Comparison of ENCODE assay signal across 2 cellular contexts in the genomic region with DNA sequence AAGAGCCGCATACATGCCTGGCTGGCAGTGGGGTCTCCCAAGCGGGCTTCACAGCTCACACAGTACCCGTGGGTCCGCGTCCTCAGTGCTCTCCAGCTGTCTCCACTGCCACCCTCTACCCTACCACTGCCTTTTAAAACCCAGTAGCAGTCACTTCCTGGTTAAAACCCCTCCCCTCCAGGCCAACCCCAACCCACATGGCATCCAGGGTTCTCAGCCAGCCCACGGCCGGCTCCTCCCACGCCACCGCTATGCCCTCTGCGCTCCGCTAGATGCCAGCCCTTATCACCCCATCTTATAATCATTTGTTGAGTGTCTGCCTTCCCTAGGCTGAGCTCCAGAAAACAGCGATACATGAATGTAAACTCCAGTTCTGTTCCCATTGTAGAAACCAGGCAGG. TPM values are rescaled to one million over a fixed set of nuclear protein-coding genes. Genes with fewer than 3 reads are reported as not detected.
"Had no signal": no experiment of that assay in that cellular context is flagged by ENCODE, and none has a peak within 500 bp of the region (broad histone marks: within the 10 kb centered on the region; RNA-seq: fewer than 3 reads in every experiment).

No MANE protein-coding gene starts in this region.

RNA-seq across cellular contexts. Expression of gene RIMBP3C, which starts 37.1 kb away (rescaled TPM):
- total RNA-seq: mammary epithelial cell, uterus had no signal
